ENCODE assay signal across 9 cellular contexts in genomic region chr20:46284028-46284427, GRCh38. TPM values are rescaled to one million over a fixed set of nuclear protein-coding genes. Genes with fewer than 3 reads are reported as not detected.
"Had no signal": no experiment of that assay in that cellular context is flagged by ENCODE, and none has a peak within 500 bp of the region (broad histone marks: within the 10 kb centered on the region; RNA-seq: fewer than 3 reads in every experiment).

No MANE protein-coding gene starts in this region.

- H3K4me3 ChIP-seq: GM23338 had no signal

- H2AFZ ChIP-seq: GM23338 had no signal

- DNase-seq: H9, HCEC 1CT, KBM-7 had no signal

- H3K27ac ChIP-seq: HL-60 had no signal

- H3K27ac Mint-ChIP-seq: GM23338, H9 had no signal

- ATAC-seq: GM23338 had no signal

- H3K36me3 Mint-ChIP-seq: IgD-negative memory B cell had no signal

- FAIRE-seq: H1, H54 had no signal

- H3K4me3 Mint-ChIP-seq: GM23338, H9 had no signal

- H3K4me2 ChIP-seq: GM23338 had no signal

- H3K4me1 Mint-ChIP-seq: IgD-negative memory B cell had no signal

RNA-seq across cellular contexts. Expression of gene CDH22, which starts 24.3 kb away (rescaled TPM):
- total RNA-seq: H9, HT1080 had no signal
- polyA plus RNA-seq: IgD-negative memory B cell had no signal
